In genomic region chr17:79400989-79401703, GRCh38 we compare ENCODE assay signal across 8 cellular contexts.
DNase-seq lines count a peak whose midpoint lies in the region; ATAC-seq and TF ChIP-seq lines count a peak whose summit lies in the region.

No MANE protein-coding gene starts in this region.

- TF ChIP-seq CTCF in GM12874 (IDR thresholded peaks at IDR 0.05; ENCODE audit: insufficient read depth, low read depth, low read length): peak; percentile 88
- peak; percentile 88 for TF ChIP-seq CTCF in MM.1S (IDR thresholded peaks at IDR 0.05; ENCODE audit: low read length)
- peak; percentile 85 for TF ChIP-seq CTCF in SU-DHL-6 (IDR thresholded peaks at IDR 0.05; ENCODE audit: insufficient read depth, low read length, poor library complexity, severe bottlenecking)
- TF ChIP-seq CTCF in upper lobe of right lung (IDR thresholded peaks at IDR 0.05): peak; percentile 88

- peak overlapping the region; percentile 62 for H3K4me3 Mint-ChIP-seq in activated naive CD8-positive, alpha-beta T cell treated with anti-CD3 and anti-CD28 coated beads for 36 hours

- H3K9ac ChIP-seq in MM.1S (ENCODE audit: low read length) (no peak overlapping the region), SU-DHL-6 (ENCODE audit: low read length) (no peak overlapping the region)

- no peak overlapping the region for H2AFZ ChIP-seq in MM.1S (ENCODE audit: low read length)
- no peak overlapping the region for H2AFZ ChIP-seq in SU-DHL-6 (ENCODE audit: low read depth, low read length, severe bottlenecking)

- intact Hi-C loops in left cardiac atrium (cut with DNase I): loop anchor here (10.0 kb wide), 1 partner anchor 304 kb away; no protein-coding TSS in a partner anchor
- intact Hi-C loops in posterior vena cava (cut with DNase I): loop anchor here in 1 of 2 donors (1.0 kb wide), 1 partner anchor 29 kb away; no protein-coding TSS in a partner anchor
- intact Hi-C loops in upper lobe of right lung (cut with DNase I): no loop called here

- H3K9me3 ChIP-seq in MM.1S (replicated peaks; ENCODE audit: insufficient read depth, low read length): no peaks in the 10 kb centered on the region
- H3K9me3 ChIP-seq in SU-DHL-6 (ENCODE audit: insufficient read depth, low read length): no peaks in the 10 kb centered on the region
- H3K9me3 ChIP-seq in upper lobe of right lung: no peaks in the 10 kb centered on the region

- H3K4me3 ChIP-seq in MM.1S (ENCODE audit: low read length) (no peak overlapping the region), SU-DHL-6 (ENCODE audit: insufficient read depth, low read length, poor library complexity, severe bottlenecking) (no peak overlapping the region), upper lobe of right lung (peak overlapping the region; percentile 29)

- H3K4me1 Mint-ChIP-seq in activated naive CD8-positive, alpha-beta T cell treated with anti-CD3 and anti-CD28 coated beads for 36 hours: peaks cover 12% of the 10 kb centered on the region

- no peak overlapping the region for H3K27ac Mint-ChIP-seq in activated naive CD8-positive, alpha-beta T cell treated with anti-CD3 and anti-CD28 coated beads for 36 hours

- H3K27me3 Mint-ChIP-seq in activated naive CD8-positive, alpha-beta T cell treated with anti-CD3 and anti-CD28 coated beads for 36 hours: peaks cover 63% of the 10 kb centered on the region

- DNase-seq in MM.1S: peak; percentile 59
- DNase-seq in activated naive CD8-positive, alpha-beta T cell treated with anti-CD3 and anti-CD28 coated beads for 36 hours: peak; percentile 65
- peak; percentile 64 for DNase-seq in left cardiac atrium
- DNase-seq in posterior vena cava (ENCODE audit: low spot score): peak; percentile 92
- peak; percentile 83 for DNase-seq in upper lobe of right lung

- H3K36me3 ChIP-seq in MM.1S (replicated peaks; ENCODE audit: insufficient read depth, low read length): no peaks in the 10 kb centered on the region
- no peaks in the 10 kb centered on the region for H3K36me3 ChIP-seq in SU-DHL-6 (ENCODE audit: low read length)
- no peaks in the 10 kb centered on the region for H3K36me3 ChIP-seq in upper lobe of right lung

- no peaks in the 10 kb centered on the region for H3K79me2 ChIP-seq in MM.1S (ENCODE audit: low read length)
- H3K79me2 ChIP-seq in SU-DHL-6 (ENCODE audit: insufficient read depth, low read length): no peaks in the 10 kb centered on the region

- H3K36me3 Mint-ChIP-seq in activated naive CD8-positive, alpha-beta T cell treated with anti-CD3 and anti-CD28 coated beads for 36 hours: no peaks in the 10 kb centered on the region

- H3K9me3 Mint-ChIP-seq in activated naive CD8-positive, alpha-beta T cell treated with anti-CD3 and anti-CD28 coated beads for 36 hours: no peaks in the 10 kb centered on the region

- H3K9me2 ChIP-seq in MM.1S (replicated peaks; ENCODE audit: insufficient read depth, low read length) (no peaks in the 10 kb centered on the region), SU-DHL-6 (replicated peaks; ENCODE audit: insufficient read depth, low read length) (no peaks in the 10 kb centered on the region)

- no peaks in the 10 kb centered on the region for H3F3A ChIP-seq in MM.1S (ENCODE audit: insufficient read depth, low read length)
- H3F3A ChIP-seq in SU-DHL-6 (ENCODE audit: insufficient read depth): no peaks in the 10 kb centered on the region

- H3K27ac ChIP-seq in MM.1S (ENCODE audit: low read length) (no peak overlapping the region), SU-DHL-6 (ENCODE audit: low read depth, low read length) (no peak overlapping the region), upper lobe of right lung (no peak overlapping the region)

- no peaks in the 10 kb centered on the region for H4K20me1 ChIP-seq in MM.1S (ENCODE audit: insufficient read depth, low read length)
- no peaks in the 10 kb centered on the region for H4K20me1 ChIP-seq in SU-DHL-6 (ENCODE audit: low read depth, low read length)

- H3K4me2 ChIP-seq in MM.1S (ENCODE audit: low read depth, low read length): peak overlapping the region; percentile 66; the same call in 1 of the 2 replicates
- H3K4me2 ChIP-seq in SU-DHL-6 (ENCODE audit: low read depth, low read length, poor library complexity, severe bottlenecking): peak overlapping the region; percentile 26

- H3K27me3 ChIP-seq in MM.1S (replicated peaks; ENCODE audit: insufficient read depth, low read length): peaks cover 93% of the 10 kb centered on the region
- H3K27me3 ChIP-seq in SU-DHL-6 (ENCODE audit: low read length): no peaks in the 10 kb centered on the region
- H3K27me3 ChIP-seq in upper lobe of right lung: peaks cover 66% of the 10 kb centered on the region

- ATAC-seq in left cardiac atrium (peak; percentile 76 to 80), upper lobe of right lung (peak; percentile 93), HG03521 (IDR thresholded peaks at IDR 0.05; ENCODE audit: unreplicated experiment) (no peak)

- no peaks in the 10 kb centered on the region for H3K4me1 ChIP-seq in MM.1S (ENCODE audit: low read length)
- H3K4me1 ChIP-seq in upper lobe of right lung: peaks cover 5% of the 10 kb centered on the region
